9 cellular contexts compared by ENCODE assay signal in the genomic region with DNA sequence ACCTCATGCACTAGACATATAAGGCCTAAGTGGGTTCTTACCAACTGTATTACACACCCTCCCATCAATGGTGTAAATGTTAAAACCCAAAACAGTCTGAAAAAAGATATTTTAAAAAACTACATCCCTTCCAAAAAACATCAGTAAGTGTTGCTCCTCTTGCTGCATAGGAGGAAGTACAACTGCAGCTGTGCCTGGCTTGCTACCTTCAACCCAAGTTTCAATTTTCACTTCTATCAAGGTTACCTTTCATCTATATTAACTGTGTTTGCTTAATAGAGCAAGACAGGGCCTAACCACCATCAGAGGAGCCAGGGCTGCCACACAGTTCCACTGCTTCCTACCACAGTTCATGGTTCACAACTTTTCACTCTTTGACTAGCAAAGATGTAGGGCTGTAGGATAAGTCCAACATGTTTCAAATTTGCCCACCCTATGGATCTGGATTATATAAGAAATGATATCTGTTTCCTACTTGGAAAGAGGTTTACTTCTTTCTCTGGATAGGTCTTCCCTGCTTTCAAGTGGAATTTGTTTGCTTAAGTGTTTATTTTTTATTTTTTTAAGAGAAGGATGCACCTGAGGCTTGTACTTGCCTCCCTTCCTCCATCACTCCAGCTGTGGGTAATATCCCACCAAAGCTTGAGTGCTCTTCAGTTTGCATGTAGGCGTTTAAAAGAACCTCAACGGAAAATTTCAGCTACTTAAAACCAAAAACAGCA.
DNase-seq lines count a peak whose midpoint lies in the region; ATAC-seq and TF ChIP-seq lines count a peak whose summit lies in the region.
"Had no signal": no experiment of that assay in that cellular context is flagged by ENCODE, and none has a peak within 500 bp of the region (broad histone marks: within the 10 kb centered on the region; RNA-seq: fewer than 3 reads in every experiment).

No MANE protein-coding gene starts in this region.

- CTCF ChIA-PET in HEK293 (lab: Yijun Ruan, JAX), result interaction anchor here (0.6 to 1.8 kb wide), 2 partner anchors 91 to 173 kb away, joined by 3 to 5 read pairs; no protein-coding TSS in a partner anchor

- POLR2A ChIA-PET in HEK293 (lab: Yijun Ruan, JAX), result no interaction called here

- TF ChIP-seq CTCF in HEK293 (tag by site-specific recombination; IDR thresholded peaks at IDR 0.05), result no peak

- peak overlapping the region; percentile 59 for H3K4me3 Mint-ChIP-seq in stimulated activated memory B cell treated with anti-CD40 and anti-IgM and Interleukin-4, amounts not matched to agents 10 μg/mL and 1 μg/mL and 100 μg/mL, for 72 hours

- peaks cover 6% of the 10 kb centered on the region for H3K4me1 ChIP-seq in HEK293 (ENCODE audit: control insufficient read depth, insufficient read depth, low read length)
- H3K4me1 ChIP-seq: A549 had no signal

- H3K27me3 Mint-ChIP-seq in stimulated activated memory B cell treated with anti-CD40 and anti-IgM and Interleukin-4, amounts not matched to agents 10 μg/mL and 1 μg/mL and 100 μg/mL, for 72 hours, result no peaks in the 10 kb centered on the region

- H3K9me3 Mint-ChIP-seq in stimulated activated memory B cell treated with anti-CD40 and anti-IgM and Interleukin-4, amounts not matched to agents 10 μg/mL and 1 μg/mL and 100 μg/mL, for 72 hours, result peaks cover 2% of the 10 kb centered on the region

- no peaks in the 10 kb centered on the region for H3K9me3 ChIP-seq in HEK293 (ENCODE audit: control insufficient read depth, insufficient read depth, low read depth, low read length)
- H3K9me3 ChIP-seq: A549 had no signal

- peaks cover 59% of the 10 kb centered on the region for H3K36me3 Mint-ChIP-seq in stimulated activated memory B cell treated with anti-CD40 and anti-IgM and Interleukin-4, amounts not matched to agents 10 μg/mL and 1 μg/mL and 100 μg/mL, for 72 hours

- H3K27ac Mint-ChIP-seq in stimulated activated memory B cell treated with anti-CD40 and anti-IgM and Interleukin-4, amounts not matched to agents 10 μg/mL and 1 μg/mL and 100 μg/mL, for 72 hours, result peak overlapping the region; percentile 91

- H3K4me1 Mint-ChIP-seq in stimulated activated memory B cell treated with anti-CD40 and anti-IgM and Interleukin-4, amounts not matched to agents 10 μg/mL and 1 μg/mL and 100 μg/mL, for 72 hours, result peaks cover 83% of the 10 kb centered on the region

- no peak overlapping the region; the same call in 1 of the 2 replicates for H3K27ac ChIP-seq in HEK293 (ENCODE audit: extremely low read depth, low read depth, low read length)
- H3K27ac ChIP-seq: A549 had no signal

- ATAC-seq in stimulated activated memory B cell treated with anti-CD40 and anti-IgM and Interleukin-4, amounts not matched to agents 10 μg/mL and 1 μg/mL and 100 μg/mL, for 72 hours, result peak; percentile 98
- ATAC-seq: A549 had no signal

- DNase-seq in NCI-H510A treated with DMSO at 0.1 percent for 48 hours (lab: John Stamatoyannopoulos, UW) (peak; percentile 70), NCI-H510A (lab: John Stamatoyannopoulos, UW) (no peak), NCI-H187 treated with DMSO at 0.1 percent for 48 hours (lab: John Stamatoyannopoulos, UW) (peak; percentile 77), HuH-7.5 (ENCODE audit: low spot score) (no peak), GF-D8 (lab: John Stamatoyannopoulos, UW) (no peak), posterior cingulate gyrus (no peak)

- no peak overlapping the region for H3K4me3 ChIP-seq in HEK293 (ENCODE audit: low read depth, low read length)
- H3K4me3 ChIP-seq: A549 had no signal

- intact Hi-C loops in posterior cingulate gyrus (cut with DNase I), result no loop called here

- no peaks in the 10 kb centered on the region for H3K36me3 ChIP-seq in HEK293 (ENCODE audit: control insufficient read depth in 2 of 2, insufficient read depth in 1 of 2, low read length in 2 of 2)

TF ChIP-seq in HEK293, 187 proteins besides CTCF, POLR2A, EP300 and RAD21:
- TF ChIP-seq, protein P1, sequence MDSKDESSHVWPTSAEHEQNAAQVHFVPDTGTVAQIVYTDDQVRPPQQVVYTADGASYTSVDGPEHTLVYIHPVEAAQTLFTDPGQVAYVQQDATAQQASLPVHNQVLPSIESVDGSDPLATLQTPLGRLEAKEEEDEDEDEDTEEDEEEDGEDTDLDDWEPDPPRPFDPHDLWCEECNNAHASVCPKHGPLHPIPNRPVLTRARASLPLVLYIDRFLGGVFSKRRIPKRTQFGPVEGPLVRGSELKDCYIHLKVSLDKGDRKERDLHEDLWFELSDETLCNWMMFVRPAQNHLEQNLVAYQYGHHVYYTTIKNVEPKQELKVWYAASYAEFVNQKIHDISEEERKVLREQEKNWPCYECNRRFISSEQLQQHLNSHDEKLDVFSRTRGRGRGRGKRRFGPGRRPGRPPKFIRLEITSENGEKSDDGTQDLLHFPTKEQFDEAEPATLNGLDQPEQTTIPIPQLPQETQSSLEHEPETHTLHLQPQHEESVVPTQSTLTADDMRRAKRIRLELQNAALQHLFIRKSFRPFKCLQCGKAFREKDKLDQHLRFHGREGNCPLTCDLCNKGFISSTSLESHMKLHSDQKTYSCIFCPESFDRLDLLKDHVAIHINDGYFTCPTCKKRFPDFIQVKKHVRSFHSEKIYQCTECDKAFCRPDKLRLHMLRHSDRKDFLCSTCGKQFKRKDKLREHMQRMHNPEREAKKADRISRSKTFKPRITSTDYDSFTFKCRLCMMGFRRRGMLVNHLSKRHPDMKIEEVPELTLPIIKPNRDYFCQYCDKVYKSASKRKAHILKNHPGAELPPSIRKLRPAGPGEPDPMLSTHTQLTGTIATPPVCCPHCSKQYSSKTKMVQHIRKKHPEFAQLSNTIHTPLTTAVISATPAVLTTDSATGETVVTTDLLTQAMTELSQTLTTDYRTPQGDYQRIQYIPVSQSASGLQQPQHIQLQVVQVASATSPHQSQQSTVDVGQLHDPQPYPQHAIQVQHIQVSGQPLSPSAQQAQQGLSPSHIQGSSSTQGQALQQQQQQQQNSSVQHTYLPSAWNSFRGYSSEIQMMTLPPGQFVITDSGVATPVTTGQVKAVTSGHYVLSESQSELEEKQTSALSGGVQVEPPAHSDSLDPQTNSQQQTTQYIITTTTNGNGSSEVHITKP (tag by site-specific recombination; IDR thresholded peaks at IDR 0.05), result peak; percentile 47; the same call in 1 of the 2 replicates
- no peak for TF ChIP-seq ZBTB8A (tag by site-specific recombination; IDR thresholded peaks at IDR 0.05)

Comparison
In these comparisons a context has a peak if more than half of its experiments do, and no peak if none do; other contexts are left out.
1. DNase-seq: peak in NCI-H510A treated with DMSO at 0.1 percent for 48 hours (single experiment) and NCI-H187 treated with DMSO at 0.1 percent for 48 hours (single experiment); none in NCI-H510A (single experiment), HuH-7.5 (single experiment), GF-D8 (single experiment) and posterior cingulate gyrus (0 of 10).